Comparison of ENCODE assay signal across 1 cellular context in genomic region chr2:192253692-192254091, GRCh38.
TF ChIP-seq lines count a peak whose summit lies in the region.

No MANE protein-coding gene starts in this region.

TF ChIP-seq in HEK293, 187 proteins besides CTCF, POLR2A, EP300 and RAD21 (continued from another document):
- TF ChIP-seq ATF2 (tag by site-specific recombination; IDR thresholded peaks at IDR 0.05; ENCODE audit: low read depth) (peak; percentile 71), OSR2 (tag by site-specific recombination; IDR thresholded peaks at IDR 0.05) (0 out of 2 replicates have a peak, but pooled peaks have one; percentile 19)
